ENCODE assay signal across 19 cellular contexts in genomic region chr13:97385854-97386253, GRCh38. TPM values are rescaled to one million over a fixed set of nuclear protein-coding genes. Genes with fewer than 3 reads are reported as not detected.
DNase-seq lines count a peak whose midpoint lies in the region; ATAC-seq and TF ChIP-seq lines count a peak whose summit lies in the region.
"Had no signal": no experiment of that assay in that cellular context is flagged by ENCODE, and none has a peak within 500 bp of the region (broad histone marks: within the 10 kb centered on the region; RNA-seq: fewer than 3 reads in every experiment).

No MANE protein-coding gene starts in this region.

- peaks cover 40% of the 10 kb centered on the region for H3F3A ChIP-seq in SK-N-SH (replicated peaks; ENCODE audit: insufficient read depth)

- peaks cover 32% of the 10 kb centered on the region for H3K4me1 ChIP-seq in left ventricle myocardium inferior
- peaks cover 3 to 6% of the 10 kb centered on the region in 2 experiments for H3K4me1 ChIP-seq in trophoblast cell (ENCODE audit: control insufficient read depth in 1 of 2, insufficient read depth in 2 of 2, low read length in 2 of 2)
- peaks cover 0 to 50% (median 23%) of the 10 kb centered on the region in 4 donors for H3K4me1 ChIP-seq in sigmoid colon
- peaks cover 7 to 16% of the 10 kb centered on the region in 2 experiments; a peak in 3 of 4 replicates for H3K4me1 ChIP-seq in SK-N-SH (ENCODE audit: control insufficient read depth in 1 of 2, insufficient read depth in 2 of 2, low read depth in 1 of 2, low read length in 1 of 2)
- H3K4me1 ChIP-seq: testis had no signal

- POLR2A ChIA-PET in SK-N-SH (lab: Yijun Ruan, JAX): no interaction called here

- no peaks in the 10 kb centered on the region for H3K79me2 ChIP-seq in trophoblast cell (ENCODE audit: control insufficient read depth, insufficient read depth, low read length, poor library complexity)
- H3K79me2 ChIP-seq in SK-N-SH (ENCODE audit: insufficient read depth): peaks cover 15% of the 10 kb centered on the region

- H3K79me1 ChIP-seq in trophoblast cell (ENCODE audit: low read length): no peaks in the 10 kb centered on the region

- H3K4me2 ChIP-seq in trophoblast cell (ENCODE audit: low read length) (no peak overlapping the region), SK-N-SH (no peak overlapping the region)

- H3K27me3 ChIP-seq in left ventricle myocardium inferior (ENCODE audit: low read depth) (no peaks in the 10 kb centered on the region), trophoblast cell (ENCODE audit: insufficient read depth, low read length) (no peaks in the 10 kb centered on the region), sigmoid colon (no peaks in the 10 kb centered on the region), SK-N-SH (ENCODE audit: insufficient read depth) (no peaks in the 10 kb centered on the region)
- H3K27me3 ChIP-seq: adrenal gland, testis had no signal

- H3K14ac ChIP-seq in trophoblast cell (ENCODE audit: low read length): no peak overlapping the region

- no peak overlapping the region for H3K27ac Mint-ChIP-seq in effector memory CD8-positive, alpha-beta T cell
- H3K27ac Mint-ChIP-seq: activated T-helper 2 cell treated with anti-CD3 and anti-CD28 coated beads, Interferon-gamma antibody, Interleukin-2, Interleukin-4, amounts not matched to agents 10 μg/mL and 5 μg/mL and 100 μg/mL, durations not matched to agents 14 hours and 24 hours and 36 hours; CD4-positive, alpha-beta memory T cell; nephron progenitor cell had no signal

- no peaks in the 10 kb centered on the region for H3K9me2 ChIP-seq in SK-N-SH

- no peak for DNase-seq in left ventricle myocardium superior
- no peak for DNase-seq in left ventricle myocardium inferior
- peak; percentile 74 to 92 for DNase-seq in trophoblast cell
- DNase-seq in effector memory CD8-positive, alpha-beta T cell: no peak
- DNase-seq in activated gamma-delta T cell (lab: John Stamatoyannopoulos, UW): no peak
- DNase-seq in sigmoid colon: no peak
- no peak for DNase-seq in SK-N-SH
- DNase-seq: activated CD4-positive, CD25-positive, alpha-beta regulatory T cell; activated CD8-positive, alpha-beta memory T cell treated with anti-CD3 and anti-CD28 coated beads for 24 hours; adrenal gland; CD4-positive, alpha-beta memory T cell; DMS79 treated with DMSO at 0.1 percent for 48 hours; glutamatergic neuron; NCI-H1105 treated with DMSO at 0.1 percent for 48 hours; nephron progenitor cell; NK-92 treated with Interleukin-12 subunit alpha and Interleukin-12 subunit beta, amount 100 ng/mL, for 24 hours; testis had no signal

- peaks cover 2% of the 10 kb centered on the region; the same call in 1 of the 2 replicates for H4K20me1 ChIP-seq in SK-N-SH (ENCODE audit: insufficient read depth)

- H3K4me3 ChIP-seq in left ventricle myocardium inferior (no peak overlapping the region), trophoblast cell (ENCODE audit: low read depth, low read length) (no peak overlapping the region), sigmoid colon (no peak overlapping the region), SK-N-SH (ENCODE audit: low read depth in 2 of 2, low read length in 1 of 2) (no peak overlapping the region)
- H3K4me3 ChIP-seq: adrenal gland, testis had no signal

- CTCF ChIA-PET in SK-N-SH (lab: Yijun Ruan, JAX): no interaction called here

- H3K9me3 Mint-ChIP-seq in effector memory CD8-positive, alpha-beta T cell: no peaks in the 10 kb centered on the region
- H3K9me3 Mint-ChIP-seq: activated T-helper 2 cell treated with anti-CD3 and anti-CD28 coated beads, Interferon-gamma antibody, Interleukin-2, Interleukin-4, amounts not matched to agents 10 μg/mL and 5 μg/mL and 100 μg/mL, durations not matched to agents 14 hours and 24 hours and 36 hours; CD4-positive, alpha-beta memory T cell; nephron progenitor cell had no signal

- H3K36me3 ChIP-seq in left ventricle myocardium inferior (peaks cover 19% of the 10 kb centered on the region), trophoblast cell (ENCODE audit: control insufficient read depth in 1 of 2, insufficient read depth in 2 of 2, low read length in 2 of 2) (peaks cover 13 to 32% of the 10 kb centered on the region in 2 experiments), sigmoid colon (peaks cover 0 to 35% (median 5%) of the 10 kb centered on the region in 4 donors), SK-N-SH (replicated peaks in 1 of 2; ENCODE audit: control insufficient read depth in 1 of 2, insufficient read depth in 2 of 2, low read length in 1 of 2) (peaks cover 39 to 67% of the 10 kb centered on the region in 2 experiments)

- ATAC-seq in left ventricle myocardium superior: peak; percentile 12
- ATAC-seq in effector memory CD8-positive, alpha-beta T cell (replicated peaks): no peak

- no peaks in the 10 kb centered on the region for H3K9me3 ChIP-seq in left ventricle myocardium inferior (replicated peaks)
- H3K9me3 ChIP-seq in trophoblast cell (ENCODE audit: insufficient read depth, low read depth, low read length): no peaks in the 10 kb centered on the region
- H3K9me3 ChIP-seq in sigmoid colon: no peaks in the 10 kb centered on the region
- H3K9me3 ChIP-seq in SK-N-SH: no peaks in the 10 kb centered on the region
- H3K9me3 ChIP-seq: testis had no signal

- peaks cover 6% of the 10 kb centered on the region for H3K36me3 Mint-ChIP-seq in effector memory CD8-positive, alpha-beta T cell (ENCODE audit: insufficient read depth)

- no peak overlapping the region for H2BK120ac ChIP-seq in trophoblast cell (ENCODE audit: insufficient read depth, low read length, poor library complexity)

- TF ChIP-seq POLR2A in sigmoid colon (IDR thresholded peaks at IDR 0.05): no peak

- no peak overlapping the region for H3K9ac ChIP-seq in trophoblast cell (ENCODE audit: low read length)
- H3K9ac ChIP-seq in SK-N-SH: no peak overlapping the region

- no peak overlapping the region for H4K12ac ChIP-seq in trophoblast cell (ENCODE audit: low read depth, low read length)

- no peak overlapping the region for H3K18ac ChIP-seq in trophoblast cell (ENCODE audit: low read length)

- H4K8ac ChIP-seq in trophoblast cell (ENCODE audit: low read depth, low read length): no peak overlapping the region

- H3K4ac ChIP-seq in trophoblast cell (ENCODE audit: low read depth, low read length): no peak overlapping the region

- no peak for TF ChIP-seq CTCF in left ventricle myocardium inferior (IDR thresholded peaks at IDR 0.05; ENCODE audit: borderline replicate concordance)
- TF ChIP-seq CTCF in sigmoid colon (IDR thresholded peaks at IDR 0.05): no peak
- no peak for TF ChIP-seq CTCF in SK-N-SH (IDR thresholded peaks at IDR 0.05)

- WGBS in trophoblast cell (ENCODE audit: extremely low coverage, insufficient coverage, insufficient read length): no CpG with 5 or more reads among the region's 3 CpGs
- WGBS in sigmoid colon, 2 donors: 98% methylated on average over 3 of the region's 3 CpGs
- WGBS in SK-N-SH (ENCODE audit: low lambda C conversion rate): 100% methylated on average over 3 of the region's 3 CpGs

- TF ChIP-seq RAD21 in SK-N-SH (IDR thresholded peaks at IDR 0.05; ENCODE audit: low read length): no peak

- no peak overlapping the region for H2BK12ac ChIP-seq in trophoblast cell (ENCODE audit: low read length)

- no peak overlapping the region for H4K91ac ChIP-seq in trophoblast cell (ENCODE audit: low read depth, low read length)

- H2BK5ac ChIP-seq in trophoblast cell (ENCODE audit: low read depth, low read length, poor library complexity): no peak overlapping the region

- H2AFZ ChIP-seq in trophoblast cell (ENCODE audit: insufficient read depth, low read length, poor library complexity): no peak overlapping the region
- no peak overlapping the region for H2AFZ ChIP-seq in SK-N-SH (ENCODE audit: low read depth)

- peaks cover 19 to 32% of the 10 kb centered on the region in 2 donors for H3K4me1 Mint-ChIP-seq in effector memory CD8-positive, alpha-beta T cell (ENCODE audit: low read depth in 2 of 2)
- H3K4me1 Mint-ChIP-seq: nephron progenitor cell had no signal

- H3K23ac ChIP-seq in trophoblast cell (ENCODE audit: low read length): no peak overlapping the region

- H3K27ac ChIP-seq in left ventricle myocardium inferior (replicated peaks) (no peak overlapping the region), cingulate gyrus (ENCODE audit: low read depth, low read length) (peak overlapping the region; percentile 25), trophoblast cell (ENCODE audit: low read depth, low read length) (no peak overlapping the region), sigmoid colon (peak overlapping the region in 1 of 4 donors; percentile 37), SK-N-SH (ENCODE audit: low read depth in 2 of 2, low read length in 1 of 2) (no peak overlapping the region)

- intact Hi-C loops in left ventricle myocardium superior (cut with micrococcal nuclease) (no loop called here), left ventricle myocardium inferior (cut with micrococcal nuclease) (no loop called here), sigmoid colon (cut with DNase I) (no loop called here)

- H3K27me3 Mint-ChIP-seq in effector memory CD8-positive, alpha-beta T cell: no peaks in the 10 kb centered on the region
- H3K27me3 Mint-ChIP-seq: CD4-positive, alpha-beta memory T cell had no signal

- no peak overlapping the region for H2AK5ac ChIP-seq in trophoblast cell (ENCODE audit: low read length)

- H3K4me3 Mint-ChIP-seq in effector memory CD8-positive, alpha-beta T cell: no peak overlapping the region
- H3K4me3 Mint-ChIP-seq: CD4-positive, alpha-beta memory T cell; nephron progenitor cell had no signal

- TF ChIP-seq EP300 in sigmoid colon (IDR thresholded peaks at IDR 0.05) (no peak), SK-N-SH (IDR thresholded peaks at IDR 0.05; ENCODE audit: borderline replicate concordance in 1 of 2, low read depth in 1 of 2, low read length in 1 of 2) (no peak)

TF ChIP-seq in SK-N-SH, 30 proteins besides CTCF, POLR2A, EP300 and RAD21 (continues in another document):
- TF ChIP-seq YY1 (IDR thresholded peaks at IDR 0.05; ENCODE audit: low read depth) (no peak), USF1 (IDR thresholded peaks at IDR 0.05; ENCODE audit: borderline replicate concordance, low read depth) (no peak), FOXJ3 (CRISPR knock-in tag; IDR thresholded peaks at IDR 0.05) (no peak)

RNA-seq across cellular contexts. Expression of gene RAP2A, which starts 48.1 kb away (rescaled TPM):
- total RNA-seq in left ventricle myocardium superior: 15.5 TPM
- 15.1 TPM for total RNA-seq in left ventricle myocardium inferior
- 20.2 TPM in 2 replicates for polyA plus RNA-seq in trophoblast cell (2013)
- total RNA-seq in sigmoid colon: 10 to 100 TPM; 17.9 to 27.7 (median 21.8) TPM
- polyA plus RNA-seq in sigmoid colon: 10 to 100 TPM in 2 of 3 donors, 1 to 10 TPM in 1; 8.0 to 14.8 (median 11.4) TPM
- polyA plus RNA-seq in SK-N-SH (2012; rRNA removed): 6.5 and 10.0 TPM in 2 replicates
- 10.4 and 11.5 TPM in 2 replicates for polyA plus RNA-seq in SK-N-SH (2012; cell fraction: cytosol; rRNA removed)
- 3.7 and 8.1 TPM in 2 replicates for polyA plus RNA-seq in SK-N-SH (2012; cell fraction: nucleus; rRNA removed)

Comparison
In these comparisons a context has a peak if more than half of its experiments do, and no peak if none do; other contexts are left out.
1. DNase-seq: peak in trophoblast cell (2 of 2); none in left ventricle myocardium superior (single experiment), left ventricle myocardium inferior (single experiment), effector memory CD8-positive, alpha-beta T cell (0 of 3), activated gamma-delta T cell (single experiment), sigmoid colon (single experiment) and SK-N-SH (single experiment).